9 cellular contexts compared by ENCODE assay signal in genomic region chr20:31693987-31694661, GRCh38. TPM values are rescaled to one million over a fixed set of nuclear protein-coding genes. Genes with fewer than 3 reads are reported as not detected.
DNase-seq lines count a peak whose midpoint lies in the region; ATAC-seq and TF ChIP-seq lines count a peak whose summit lies in the region.
"Had no signal": no experiment of that assay in that cellular context is flagged by ENCODE, and none has a peak within 500 bp of the region (broad histone marks: within the 10 kb centered on the region; RNA-seq: fewer than 3 reads in every experiment).

No MANE protein-coding gene starts in this region.

- H3K27me3 ChIP-seq in right atrium auricular region: no peaks in the 10 kb centered on the region
- no peaks in the 10 kb centered on the region for H3K27me3 ChIP-seq in right cardiac atrium (ENCODE audit: control insufficient read depth, insufficient read depth)
- no peaks in the 10 kb centered on the region for H3K27me3 ChIP-seq in RWPE2 (ENCODE audit: insufficient read depth, poor library complexity, severe bottlenecking)
- no peaks in the 10 kb centered on the region for H3K27me3 ChIP-seq in left lung
- H3K27me3 ChIP-seq in uterus: no peaks in the 10 kb centered on the region
- H3K27me3 ChIP-seq: pancreas had no signal

- H3K36me3 ChIP-seq in right atrium auricular region (peaks cover 6% of the 10 kb centered on the region), RWPE2 (ENCODE audit: low read depth) (peaks cover 95% of the 10 kb centered on the region), left lung (peaks cover 0 to 51% of the 10 kb centered on the region in 2 donors), uterus (no peaks in the 10 kb centered on the region)
- H3K36me3 ChIP-seq: pancreas had no signal

- no peak for DNase-seq in right atrium auricular region (ENCODE audit: low spot score)
- DNase-seq in right cardiac atrium: no peak
- DNase-seq in RWPE2 (ENCODE audit: low spot score): no peak
- DNase-seq in left lung: no peak
- DNase-seq in uterus: no peak
- no peak for DNase-seq in EL
- DNase-seq: pancreas had no signal

- no peak for TF ChIP-seq CTCF in right atrium auricular region (IDR thresholded peaks at IDR 0.05)
- TF ChIP-seq CTCF in RWPE2 (IDR thresholded peaks at IDR 0.05; ENCODE audit: poor library complexity, severe bottlenecking): no peak
- TF ChIP-seq CTCF in left lung (IDR thresholded peaks at IDR 0.05): no peak
- no peak for TF ChIP-seq CTCF in uterus (IDR thresholded peaks at IDR 0.05)

- H3K4me1 ChIP-seq in right atrium auricular region: peaks cover 0 to 74% of the 10 kb centered on the region in 2 donors
- peaks cover 21% of the 10 kb centered on the region for H3K4me1 ChIP-seq in right cardiac atrium (ENCODE audit: control insufficient read depth, insufficient read depth, low read length)
- peaks cover 72% of the 10 kb centered on the region for H3K4me1 ChIP-seq in RWPE2 (ENCODE audit: insufficient read depth, poor library complexity, severe bottlenecking)
- H3K4me1 ChIP-seq in left lung: peaks cover 36 to 99% of the 10 kb centered on the region in 2 donors
- H3K4me1 ChIP-seq in uterus: peaks cover 0 to 4% of the 10 kb centered on the region in 2 donors

- ATAC-seq in right cardiac atrium (no peak), RWPE2 (ENCODE audit: low read depth) (no peak), left lung (no peak), GM19035 (IDR thresholded peaks at IDR 0.05; ENCODE audit: unreplicated experiment) (no peak), GM19328 (IDR thresholded peaks at IDR 0.05; ENCODE audit: unreplicated experiment) (no peak)

- no peaks in the 10 kb centered on the region for H3K9me3 ChIP-seq in right atrium auricular region
- H3K9me3 ChIP-seq in right cardiac atrium (ENCODE audit: control insufficient read depth, low read length): no peaks in the 10 kb centered on the region
- H3K9me3 ChIP-seq in RWPE2 (ENCODE audit: severe bottlenecking): no peaks in the 10 kb centered on the region
- H3K9me3 ChIP-seq in left lung: no peaks in the 10 kb centered on the region
- H3K9me3 ChIP-seq in uterus: no peaks in the 10 kb centered on the region
- H3K9me3 ChIP-seq: pancreas had no signal

- peak overlapping the region; percentile 40 to 51 for H3K27ac ChIP-seq in right atrium auricular region
- no peak overlapping the region for H3K27ac ChIP-seq in right cardiac atrium (ENCODE audit: low read length)
- H3K27ac ChIP-seq in RWPE2 (ENCODE audit: poor library complexity, severe bottlenecking): peak overlapping the region; percentile 99
- H3K27ac ChIP-seq in left lung: peak overlapping the region; percentile 30 to 64
- no peak overlapping the region for H3K27ac ChIP-seq in uterus

- TF ChIP-seq POLR2A in uterus (IDR thresholded peaks at IDR 0.05): no peak

- H3K4me3 ChIP-seq in right atrium auricular region (no peak overlapping the region), right cardiac atrium (ENCODE audit: low read length) (no peak overlapping the region), RWPE2 (ENCODE audit: severe bottlenecking) (no peak overlapping the region), left lung (no peak overlapping the region), uterus (no peak overlapping the region)
- H3K4me3 ChIP-seq: pancreas had no signal

- WGBS in right cardiac atrium: 76% methylated on average over 4 of the region's 4 CpGs

- intact Hi-C loops in right cardiac atrium (cut with DNase I): no loop called here
- intact Hi-C loops in left lung (cut with DNase I): no loop called here
- intact Hi-C loops in uterus (cut with DNase I; ENCODE audit: low total_unique reads): no loop called here

RNA-seq across cellular contexts. Expression of gene BCL2L1, which starts 28.5 kb away (rescaled TPM):
- 10 to 100 TPM; 84.2 to 93.5 TPM for total RNA-seq in right atrium auricular region
- 10 to 100 TPM; 39.9 to 56.9 (median 46.1) TPM for total RNA-seq in right cardiac atrium
- 46.0 TPM for polyA plus RNA-seq in right cardiac atrium
- 100 to 1,000 TPM; 122 to 181 TPM for total RNA-seq in left lung
- 100 to 1,000 TPM in 1 of 4 donors, 10 to 100 TPM in 3; 35.0 to 113 (median 57.4) TPM for total RNA-seq in uterus

RNA-seq across cellular contexts. Expression of gene TPX2, which starts 45.0 kb away (rescaled TPM):
- total RNA-seq in right atrium auricular region (1 to 10 TPM in 1 of 2 donors, under 1 TPM in 1; 0.20 to 2.9 TPM), right cardiac atrium (1 to 10 TPM in 2 of 4 donors, under 1 TPM in 2; 0.67 to 2.5 (median 1.5) TPM), left lung (10 to 100 TPM in 1 of 2 donors, 1 to 10 TPM in 1; 5.1 to 16.5 TPM), uterus (10 to 100 TPM in 1 of 4 donors, under 1 TPM in 2, not detected in 1; 0.12 to 32.4 (median 0.59) TPM)
- 0.41 TPM for polyA plus RNA-seq in right cardiac atrium

RNA-seq across cellular contexts. Expression of gene COX4I2, which starts 56.4 kb away (rescaled TPM):
- total RNA-seq in right atrium auricular region (1 to 10 TPM; 6.8 to 9.0 TPM), right cardiac atrium (10 to 100 TPM in 1 of 4 donors, 1 to 10 TPM in 3; 3.1 to 13.2 (median 9.0) TPM), left lung (10 to 100 TPM; 13.5 to 15.7 TPM), uterus (1 to 10 TPM in 2 of 4 donors, not detected in 2; 5.1 to 8.4 TPM)
- polyA plus RNA-seq in right cardiac atrium: 29.5 TPM

Comparison
In these comparisons a context has a peak if more than half of its experiments do, and no peak if none do; other contexts are left out.
1. H3K27ac ChIP-seq: peak in right atrium auricular region (2 of 2), RWPE2 (single experiment) and left lung (2 of 2); none in right cardiac atrium (single experiment) and uterus (0 of 2).